ENCODE assay signal across 9 cellular contexts in the genomic region with DNA sequence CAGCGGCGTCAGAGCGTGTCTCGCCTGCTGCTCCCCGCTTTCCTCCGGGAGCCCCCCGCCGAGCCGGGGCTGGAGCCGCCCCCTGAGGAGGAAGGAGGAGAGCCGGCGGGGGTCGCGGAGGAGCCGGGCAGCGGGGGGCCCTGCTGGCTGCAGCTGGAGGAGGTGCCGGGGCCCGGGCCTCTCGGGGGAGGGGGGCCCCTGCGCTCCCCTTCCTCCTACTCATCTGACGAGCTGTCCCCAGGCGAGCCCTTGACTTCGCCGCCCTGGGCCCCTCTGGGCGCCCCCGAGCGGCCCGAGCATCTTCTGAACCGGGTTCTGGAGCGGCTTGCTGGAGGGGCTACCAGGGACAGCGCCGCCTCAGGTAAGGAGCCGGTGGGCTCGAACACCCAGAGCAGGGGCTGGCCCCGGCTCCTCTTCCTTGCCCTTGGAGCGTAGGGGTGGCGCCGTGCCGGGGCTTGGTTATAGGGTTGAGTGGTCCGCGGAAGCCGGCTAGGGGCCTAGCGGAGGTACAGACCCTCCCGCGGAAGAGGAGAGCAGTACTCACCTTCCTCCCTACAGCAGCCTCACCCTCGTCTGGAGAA. TPM values are rescaled to one million over a fixed set of nuclear protein-coding genes. Genes with fewer than 3 reads are reported as not detected.
DNase-seq lines count a peak whose midpoint lies in the region; ATAC-seq, FAIRE-seq and TF ChIP-seq lines count a peak whose summit lies in the region.
"Had no signal": no experiment of that assay in that cellular context is flagged by ENCODE, and none has a peak within 500 bp of the region (broad histone marks: within the 10 kb centered on the region; RNA-seq: fewer than 3 reads in every experiment).

No MANE protein-coding gene starts in this region.

- TF ChIP-seq CTCF in PC-9 (conservative IDR thresholded peaks at IDR 0.05) (no peak), esophagus squamous epithelium (IDR thresholded peaks at IDR 0.05) (no peak), pancreas (IDR thresholded peaks at IDR 0.05) (no peak)

- H3K4me1 ChIP-seq in PC-9 (replicated peaks; ENCODE audit: insufficient read depth), result peaks cover 62% of the 10 kb centered on the region
- H3K4me1 ChIP-seq in esophagus squamous epithelium, result peaks cover 15 to 78% (median 18%) of the 10 kb centered on the region in 3 donors
- H3K4me1 ChIP-seq in pancreas, result peaks cover 0 to 11% (median 0%) of the 10 kb centered on the region in 3 donors

- no peaks in the 10 kb centered on the region for H3K27me3 ChIP-seq in PC-9 (ENCODE audit: insufficient read depth, low read depth)
- no peaks in the 10 kb centered on the region for H3K27me3 ChIP-seq in esophagus squamous epithelium
- no peaks in the 10 kb centered on the region for H3K27me3 ChIP-seq in pancreas

- peak in 1 of 4 donors; percentile 1 for ATAC-seq in pancreas
- ATAC-seq in GM19023 (IDR thresholded peaks at IDR 0.05; ENCODE audit: unreplicated experiment), result no peak
- ATAC-seq in GM21390 (IDR thresholded peaks at IDR 0.05; ENCODE audit: unreplicated experiment), result no peak

- H3K79me2 ChIP-seq in PC-9 (ENCODE audit: low read depth), result 0 out of 2 replicates have a peak, but pooled peaks cover 4% of the 10 kb centered on the region

- H3K27ac ChIP-seq in PC-9 (no peak overlapping the region), esophagus squamous epithelium (peak overlapping the region; percentile 92 to 98 (median 96)), pancreas (no peak overlapping the region)

- H3K4me3 ChIP-seq in PC-9 (peak overlapping the region; percentile 81; the same call in 1 of the 2 replicates), esophagus squamous epithelium (peak overlapping the region; percentile 65 to 84 (median 76)), pancreas (peak overlapping the region; percentile 35 to 65 (median 54))

- no peak overlapping the region for H2AFZ ChIP-seq in PC-9

- H3K36me3 ChIP-seq in PC-9 (ENCODE audit: low read depth) (no peaks in the 10 kb centered on the region), esophagus squamous epithelium (peaks cover 0 to 39% (median 7%) of the 10 kb centered on the region in 3 donors), pancreas (no peaks in the 10 kb centered on the region)

- WGBS in esophagus squamous epithelium, 2 donors, result 0% methylated on average over 1 of the region's 46 CpGs
- 30 to 35% methylated on average over 32 to 45 of the region's 46 CpGs for WGBS in pancreas, 2 donors

- no peaks in the 10 kb centered on the region for H3K9me2 ChIP-seq in PC-9 (ENCODE audit: insufficient read depth)

- DNase-seq in D341Med (ENCODE audit: low spot score) (peak; percentile 50), PC-9 (no peak), esophagus squamous epithelium (lab: John Stamatoyannopoulos, UW) (no peak), pancreas (peak in 2 of 6 donors; percentile 63 to 81), GM12891 (ENCODE audit: insufficient read length, low spot score) (no peak), NCI-H82 treated with DMSO at 0.1 percent for 48 hours (lab: John Stamatoyannopoulos, UW; ENCODE audit: unreplicated experiment) (no peak)
- DNase-seq: cerebellar nuclear complex had no signal

- peak overlapping the region; percentile 97 for H3K4me2 ChIP-seq in PC-9

- intact Hi-C loops in PC-9 (cut with micrococcal nuclease; ENCODE audit: unreplicated experiment), result no loop called here
- intact Hi-C loops in esophagus squamous epithelium (cut with DNase I), result no loop called here
- intact Hi-C loops in pancreas (cut with DNase I), result no loop called here

- no TSS peak for BruUV-seq in PC-9 (replicated peaks; lab: Mats Ljungman, UMichigan)

- FAIRE-seq in pancreas (lab: Jason Lieb, UNC) (no peak), GM12891 (lab: Jason Lieb, UNC) (no peak)

- no peak for TF ChIP-seq POLR2A in esophagus squamous epithelium (IDR thresholded peaks at IDR 0.05)
- TF ChIP-seq POLR2A in GM12891 (IDR thresholded peaks at IDR 0.05; ENCODE audit: low read depth, low read length), result no peak

- H3F3A ChIP-seq in PC-9 (ENCODE audit: insufficient read depth, low read depth), result peaks cover 57% of the 10 kb centered on the region

- no peaks in the 10 kb centered on the region for H4K20me1 ChIP-seq in PC-9 (ENCODE audit: insufficient read depth)

- H3K9me3 ChIP-seq in PC-9 (ENCODE audit: insufficient read depth, low read depth) (no peaks in the 10 kb centered on the region), esophagus squamous epithelium (no peaks in the 10 kb centered on the region), pancreas (no peaks in the 10 kb centered on the region)

- CTCF ChIA-PET in PC-9 (lab: Charles Lee), result interaction anchor here (0.6 kb wide), 1 partner anchor 65 kb away, joined by 3 read pairs; no protein-coding TSS in a partner anchor

- POLR2A ChIA-PET in PC-9 (lab: Charles Lee; ENCODE audit: unreplicated experiment), result interaction anchor here (0.5 kb wide), 1 partner anchor 305 kb away, joined by 11 read pairs; no protein-coding TSS in a partner anchor

TF ChIP-seq in GM12891, 5 proteins besides CTCF, POLR2A, EP300 and RAD21:
- no peak for TF ChIP-seq PAX5 (IDR thresholded peaks at IDR 0.05; ENCODE audit: insufficient read depth, low read length, severe bottlenecking)
- TF ChIP-seq POU2F2 (IDR thresholded peaks at IDR 0.05; ENCODE audit: low read depth, low read length), result no peak
- no peak for TF ChIP-seq TAF1 (IDR thresholded peaks at IDR 0.05; ENCODE audit: low read depth, low read length)
- no peak for TF ChIP-seq SPI1 (IDR thresholded peaks at IDR 0.05; ENCODE audit: low read depth, low read length)
- no peak for TF ChIP-seq POLR2AphosphoS5 (IDR thresholded peaks at IDR 0.05; ENCODE audit: low read depth, low read length)

RNA-seq across cellular contexts. Expression of a gene that starts 0.8 kb away (rescaled TPM):
- total RNA-seq in PC-9 (2021), result 14.0 and 14.9 TPM in 2 replicates
- 100 to 1,000 TPM in 3 of 4 donors, 10 to 100 TPM in 1; 70.1 to 182 (median 144) TPM for total RNA-seq in esophagus squamous epithelium
- 1 to 10 TPM; 2.6 to 4.9 (median 4.2) TPM for total RNA-seq in pancreas
- polyA plus RNA-seq in pancreas, result 10 to 100 TPM in 1 of 2 donors, 1 to 10 TPM in 1; 8.0 to 10.6 TPM
- polyA plus RNA-seq in GM12891 (2012; ENCODE audit: low read depth, missing spikeins), result 1.4 TPM

RNA-seq across cellular contexts. Expression of a gene that starts 37.8 kb away (rescaled TPM):
- total RNA-seq in PC-9 (2021), result 45.8 and 51.5 TPM in 2 replicates
- total RNA-seq in esophagus squamous epithelium, result 10 to 100 TPM; 23.7 to 62.6 (median 27.8) TPM
- total RNA-seq in pancreas, result 10 to 100 TPM; 31.3 to 46.2 (median 40.8) TPM
- polyA plus RNA-seq in pancreas, result 10 to 100 TPM; 35.2 to 42.3 TPM
- 34.8 TPM for polyA plus RNA-seq in GM12891 (2012; ENCODE audit: low read depth, missing spikeins)

RNA-seq across cellular contexts. Expression of a gene that starts 41.0 kb away (rescaled TPM):
- total RNA-seq in PC-9 (2021), result 23.4 and 37.2 TPM in 2 replicates
- 10 to 100 TPM in 3 of 4 donors, 1 to 10 TPM in 1; 9.8 to 13.8 (median 11.2) TPM for total RNA-seq in esophagus squamous epithelium
- total RNA-seq in pancreas, result 10 to 100 TPM; 11.8 to 21.7 (median 14.6) TPM
- polyA plus RNA-seq in pancreas, result 1 to 10 TPM; 6.3 to 9.5 TPM
- polyA plus RNA-seq in GM12891 (2012; ENCODE audit: low read depth, missing spikeins), result 8.5 TPM

RNA-seq across cellular contexts. Expression of a gene that starts 56.3 kb away (rescaled TPM):
- total RNA-seq in PC-9 (2021) (56.8 and 61.8 TPM in 2 replicates), esophagus squamous epithelium (10 to 100 TPM; 41.5 to 59.9 (median 51.5) TPM), pancreas (10 to 100 TPM; 21.0 to 44.6 (median 29.2) TPM)
- polyA plus RNA-seq in pancreas, result 100 to 1,000 TPM in 1 of 2 donors, 10 to 100 TPM in 1; 71.0 to 105 TPM
- polyA plus RNA-seq in GM12891 (2012; ENCODE audit: low read depth, missing spikeins), result 42.1 TPM

Comparison
In these comparisons a context has a peak if more than half of its experiments do, and no peak if none do; other contexts are left out.
1. H3K27ac ChIP-seq: peak in esophagus squamous epithelium (4 of 4); none in PC-9 (single experiment) and pancreas (0 of 4).
2. Peak in every context shown above with its lines, with median percentiles within 50 percentile points of each other: H3K4me3 ChIP-seq.